In genomic region chr9:118595719-118596305, GRCh38 we compare ENCODE assay signal across 8 cellular contexts.
DNase-seq lines count a peak whose midpoint lies in the region; ATAC-seq and TF ChIP-seq lines count a peak whose summit lies in the region.

No MANE protein-coding gene starts in this region.

- no peaks in the 10 kb centered on the region for H3K27me3 Mint-ChIP-seq in activated T-helper 17 cell treated with anti-CD3 and anti-CD28 coated beads, Interleukin-2, amount 50 U/mL, for 72 hours
- no peaks in the 10 kb centered on the region for H3K27me3 Mint-ChIP-seq in activated T-helper 1 cell treated with anti-CD3 and anti-CD28 coated beads, Interleukin-12 subunit alpha, Interleukin-12 subunit beta, Interleukin-2, Interleukin-4 antibody, amounts not matched to agents 30 ng/mL and 10 ng/mL and 1 ng/mL, durations not matched to agents 14 hours and 24 hours and 36 hours (ENCODE audit: insufficient read depth)
- H3K27me3 Mint-ChIP-seq in natural killer cell treated with Interleukin-12 subunit alpha and Interleukin-12 subunit beta and Interleukin-15 and Interleukin-18, amount 100 ng/mL, for 72 hours = no peaks in the 10 kb centered on the region

- no peaks in the 10 kb centered on the region for H3K36me3 Mint-ChIP-seq in activated T-helper 17 cell treated with anti-CD3 and anti-CD28 coated beads, Interleukin-2, amount 50 U/mL, for 72 hours (ENCODE audit: low read depth)
- no peaks in the 10 kb centered on the region for H3K36me3 Mint-ChIP-seq in activated T-helper 1 cell treated with anti-CD3 and anti-CD28 coated beads, Interleukin-12 subunit alpha, Interleukin-12 subunit beta, Interleukin-2, Interleukin-4 antibody, amounts not matched to agents 30 ng/mL and 10 ng/mL and 1 ng/mL, durations not matched to agents 14 hours and 24 hours and 36 hours (ENCODE audit: low read depth)
- no peaks in the 10 kb centered on the region for H3K36me3 Mint-ChIP-seq in natural killer cell treated with Interleukin-12 subunit alpha and Interleukin-12 subunit beta and Interleukin-15 and Interleukin-18, amount 100 ng/mL, for 72 hours

- H3K27ac ChIP-seq in ascending aorta = no peak overlapping the region

- ATAC-seq in left colon = peak; percentile 34
- ATAC-seq in activated T-helper 17 cell treated with anti-CD3 and anti-CD28 coated beads, Interleukin-2, amount 50 U/mL, for 72 hours (replicated peaks) = no peak
- ATAC-seq in natural killer cell treated with Interleukin-12 subunit alpha and Interleukin-12 subunit beta and Interleukin-15 and Interleukin-18, amount 100 ng/mL, for 72 hours = no peak

- no peaks in the 10 kb centered on the region for H3K4me1 ChIP-seq in ascending aorta

- intact Hi-C loops in ascending aorta (cut with DNase I) (loop anchor here (10.0 kb wide), 1 partner anchor 689 kb away; no protein-coding TSS in a partner anchor), left colon (cut with DNase I, micrococcal nuclease) (loop anchor here in 1 of 2 donors (10.0 kb wide), 1 partner anchor 699 kb away; no protein-coding TSS in a partner anchor)
- intact Hi-C loops in activated T-helper 1 cell treated with anti-CD3 and anti-CD28 coated beads, Interleukin-12 subunit alpha, Interleukin-12 subunit beta, Interleukin-2, Interleukin-4 antibody, amounts not matched to agents 30 ng/mL and 10 ng/mL and 1 ng/mL, durations not matched to agents 14 hours and 24 hours and 36 hours (cut with micrococcal nuclease) = no loop called here

- no peaks in the 10 kb centered on the region for H3K27me3 ChIP-seq in ascending aorta

- no peak overlapping the region for H3K4me3 ChIP-seq in ascending aorta

- TF ChIP-seq CTCF in ascending aorta (IDR thresholded peaks at IDR 0.05) = peak in 2 of 3 experiments; percentile 19 to 32

- H3K27ac Mint-ChIP-seq in activated T-helper 17 cell treated with anti-CD3 and anti-CD28 coated beads, Interleukin-2, amount 50 U/mL, for 72 hours = no peak overlapping the region
- H3K27ac Mint-ChIP-seq in activated T-helper 1 cell treated with anti-CD3 and anti-CD28 coated beads, Interleukin-12 subunit alpha, Interleukin-12 subunit beta, Interleukin-2, Interleukin-4 antibody, amounts not matched to agents 30 ng/mL and 10 ng/mL and 1 ng/mL, durations not matched to agents 14 hours and 24 hours and 36 hours = no peak overlapping the region
- no peak overlapping the region for H3K27ac Mint-ChIP-seq in natural killer cell treated with Interleukin-12 subunit alpha and Interleukin-12 subunit beta and Interleukin-15 and Interleukin-18, amount 100 ng/mL, for 72 hours

- no peaks in the 10 kb centered on the region for H3K4me1 Mint-ChIP-seq in activated T-helper 17 cell treated with anti-CD3 and anti-CD28 coated beads, Interleukin-2, amount 50 U/mL, for 72 hours
- no peaks in the 10 kb centered on the region for H3K4me1 Mint-ChIP-seq in activated T-helper 1 cell treated with anti-CD3 and anti-CD28 coated beads, Interleukin-12 subunit alpha, Interleukin-12 subunit beta, Interleukin-2, Interleukin-4 antibody, amounts not matched to agents 30 ng/mL and 10 ng/mL and 1 ng/mL, durations not matched to agents 14 hours and 24 hours and 36 hours (ENCODE audit: low read depth)
- H3K4me1 Mint-ChIP-seq in natural killer cell treated with Interleukin-12 subunit alpha and Interleukin-12 subunit beta and Interleukin-15 and Interleukin-18, amount 100 ng/mL, for 72 hours (ENCODE audit: low read depth in 2 of 2) = no peaks in the 10 kb centered on the region

- no peaks in the 10 kb centered on the region for H3K36me3 ChIP-seq in ascending aorta

- DNase-seq in ELF-1 (ENCODE audit: low read depth, low spot score) (peak; percentile 41), NCI-H1694 (lab: John Stamatoyannopoulos, UW) (peak; percentile 44), ascending aorta (ENCODE audit: low spot score in 2 of 2) (no peak), left colon (no peak), LoVo (ENCODE audit: low spot score) (no peak)
- DNase-seq in activated T-helper 1 cell treated with anti-CD3 and anti-CD28 coated beads, Interleukin-12 subunit alpha, Interleukin-12 subunit beta, Interleukin-2, Interleukin-4 antibody, amounts not matched to agents 30 ng/mL and 10 ng/mL and 1 ng/mL, durations not matched to agents 14 hours and 24 hours and 36 hours (ENCODE audit: low spot score) = no peak
- DNase-seq in natural killer cell treated with Interleukin-12 subunit alpha and Interleukin-12 subunit beta and Interleukin-15 and Interleukin-18, amount 100 ng/mL, for 72 hours (ENCODE audit: low spot score) = no peak

- peaks cover 5% of the 10 kb centered on the region for H3K9me3 Mint-ChIP-seq in activated T-helper 17 cell treated with anti-CD3 and anti-CD28 coated beads, Interleukin-2, amount 50 U/mL, for 72 hours
- H3K9me3 Mint-ChIP-seq in activated T-helper 1 cell treated with anti-CD3 and anti-CD28 coated beads, Interleukin-12 subunit alpha, Interleukin-12 subunit beta, Interleukin-2, Interleukin-4 antibody, amounts not matched to agents 30 ng/mL and 10 ng/mL and 1 ng/mL, durations not matched to agents 14 hours and 24 hours and 36 hours = no peaks in the 10 kb centered on the region
- peaks cover 7% of the 10 kb centered on the region for H3K9me3 Mint-ChIP-seq in natural killer cell treated with Interleukin-12 subunit alpha and Interleukin-12 subunit beta and Interleukin-15 and Interleukin-18, amount 100 ng/mL, for 72 hours

- no peaks in the 10 kb centered on the region for H3K9me3 ChIP-seq in ascending aorta

- H3K4me3 Mint-ChIP-seq in activated T-helper 17 cell treated with anti-CD3 and anti-CD28 coated beads, Interleukin-2, amount 50 U/mL, for 72 hours = no peak overlapping the region
- H3K4me3 Mint-ChIP-seq in activated T-helper 1 cell treated with anti-CD3 and anti-CD28 coated beads, Interleukin-12 subunit alpha, Interleukin-12 subunit beta, Interleukin-2, Interleukin-4 antibody, amounts not matched to agents 30 ng/mL and 10 ng/mL and 1 ng/mL, durations not matched to agents 14 hours and 24 hours and 36 hours = no peak overlapping the region
- no peak overlapping the region for H3K4me3 Mint-ChIP-seq in natural killer cell treated with Interleukin-12 subunit alpha and Interleukin-12 subunit beta and Interleukin-15 and Interleukin-18, amount 100 ng/mL, for 72 hours

Comparison
In these comparisons a context has a peak if more than half of its experiments do, and no peak if none do; other contexts are left out.
1. DNase-seq: peak in ELF-1 (single experiment) and NCI-H1694 (single experiment); none in ascending aorta (0 of 2), left colon (0 of 2), activated T-helper 1 cell treated with anti-CD3 and anti-CD28 coated beads, Interleukin-12 subunit alpha, Interleukin-12 subunit beta, Interleukin-2, Interleukin-4 antibody, amounts not matched to agents 30 ng/mL and 10 ng/mL and 1 ng/mL, durations not matched to agents 14 hours and 24 hours and 36 hours (single experiment), natural killer cell treated with Interleukin-12 subunit alpha and Interleukin-12 subunit beta and Interleukin-15 and Interleukin-18, amount 100 ng/mL, for 72 hours (single experiment) and LoVo (single experiment).